ENCODE assay signal across 11 cellular contexts in genomic region chr19:5354403-5354802, GRCh38. TPM values are rescaled to one million over a fixed set of nuclear protein-coding genes. Genes with fewer than 3 reads are reported as not detected.
DNase-seq lines count a peak whose midpoint lies in the region; ATAC-seq and TF ChIP-seq lines count a peak whose summit lies in the region.
"Had no signal": no experiment of that assay in that cellular context is flagged by ENCODE, and none has a peak within 500 bp of the region (broad histone marks: within the 10 kb centered on the region; RNA-seq: fewer than 3 reads in every experiment).

No MANE protein-coding gene starts in this region.

- H3K36me3 Mint-ChIP-seq in mesothelial cell of epicardium, result no peaks in the 10 kb centered on the region

- POLR2A ChIA-PET in RWPE1 (lab: Yijun Ruan, JAX; ENCODE audit: low non-redundant PET), result no interaction called here

- no peak for DNase-seq in AG10803 (ENCODE audit: low read depth)
- DNase-seq in GM12864 (ENCODE audit: low read depth), result no peak
- DNase-seq in RWPE1 (ENCODE audit: low spot score), result no peak
- DNase-seq in foreskin keratinocyte, result no peak
- no peak for DNase-seq in NCI-H1417 treated with DMSO at 0.1 percent for 48 hours (lab: John Stamatoyannopoulos, UW)
- DNase-seq in mesothelial cell of epicardium (ENCODE audit: low spot score in 2 of 2, unreplicated experiment in 2 of 2), result no peak
- DNase-seq in AML-193 (lab: John Stamatoyannopoulos, UW), result no peak
- DNase-seq: activated CD4-positive, alpha-beta T cell treated with anti-CD3 and anti-CD28 coated beads for 4 hours; GOT3; heart left ventricle had no signal

- peaks cover 2% of the 10 kb centered on the region for H3K4me1 Mint-ChIP-seq in mesothelial cell of epicardium

- H3K27me3 Mint-ChIP-seq in mesothelial cell of epicardium (ENCODE audit: low read depth), result peaks cover 38% of the 10 kb centered on the region

- H3K4me1 ChIP-seq in foreskin keratinocyte, result no peaks in the 10 kb centered on the region
- H3K4me1 ChIP-seq: heart left ventricle had no signal

- no peak overlapping the region for H3K27ac ChIP-seq in RWPE1
- no peak overlapping the region for H3K27ac ChIP-seq in foreskin keratinocyte
- H3K27ac ChIP-seq: heart left ventricle had no signal

- no peaks in the 10 kb centered on the region for H3K9me3 Mint-ChIP-seq in mesothelial cell of epicardium

- ATAC-seq in foreskin keratinocyte (peak; percentile 36), HG03095 (IDR thresholded peaks at IDR 0.05; ENCODE audit: unreplicated experiment) (no peak)
- ATAC-seq: heart left ventricle had no signal

- no peak overlapping the region for H3K4me3 Mint-ChIP-seq in mesothelial cell of epicardium

- H3K4me3 ChIP-seq in AG10803 (ENCODE audit: low read length) (no peak overlapping the region), GM12864 (ENCODE audit: low read depth, low read length) (no peak overlapping the region)
- H3K4me3 ChIP-seq: heart left ventricle had no signal

- TF ChIP-seq CTCF in AG10803 (conservative IDR thresholded peaks at IDR 0.05; ENCODE audit: low read length) (peak; percentile 27), GM12864 (IDR thresholded peaks at IDR 0.05; ENCODE audit: low read depth, low read length, missing control alignments) (peak; percentile 67), RWPE1 (conservative IDR thresholded peaks at IDR 0.05; ENCODE audit: low read depth) (peak; percentile 34), foreskin keratinocyte (conservative IDR thresholded peaks at IDR 0.05) (peak; percentile 55), mesothelial cell of epicardium (IDR thresholded peaks at IDR 0.05; ENCODE audit: unreplicated experiment) (no peak)

- peaks cover 10% of the 10 kb centered on the region for H3K27me3 ChIP-seq in foreskin keratinocyte

- CTCF ChIA-PET in RWPE1 (lab: Yijun Ruan, JAX), result interaction anchor here (0.5 to 0.7 kb wide), 3 partner anchors 16 to 486 kb away, joined by 3 to 5 read pairs (median 3); no protein-coding TSS in a partner anchor

- H3K27ac Mint-ChIP-seq in mesothelial cell of epicardium, result no peak overlapping the region

RNA-seq across cellular contexts. Expression of gene PTPRS, which starts 13.8 kb away (rescaled TPM):
- total RNA-seq in foreskin keratinocyte (12.4 and 19.5 TPM in 2 replicates), mesothelial cell of epicardium (235 to 241 TPM (median 240 TPM) in 3 replicates)
- polyA plus RNA-seq in foreskin keratinocyte, result 3.2 and 4.6 TPM in 2 replicates

Comparison
In these comparisons a context has a peak if more than half of its experiments do, and no peak if none do; other contexts are left out.
1. RNA of gene PTPRS, which starts 13.8 kb away (total RNA-seq): 235 to 241 TPM in mesothelial cell of epicardium; 12.4 to 19.5 TPM in foreskin keratinocyte; every median in the first group is over 10 times any median in the second.